ENCODE assay signal across 1 cellular context in the genomic region with DNA sequence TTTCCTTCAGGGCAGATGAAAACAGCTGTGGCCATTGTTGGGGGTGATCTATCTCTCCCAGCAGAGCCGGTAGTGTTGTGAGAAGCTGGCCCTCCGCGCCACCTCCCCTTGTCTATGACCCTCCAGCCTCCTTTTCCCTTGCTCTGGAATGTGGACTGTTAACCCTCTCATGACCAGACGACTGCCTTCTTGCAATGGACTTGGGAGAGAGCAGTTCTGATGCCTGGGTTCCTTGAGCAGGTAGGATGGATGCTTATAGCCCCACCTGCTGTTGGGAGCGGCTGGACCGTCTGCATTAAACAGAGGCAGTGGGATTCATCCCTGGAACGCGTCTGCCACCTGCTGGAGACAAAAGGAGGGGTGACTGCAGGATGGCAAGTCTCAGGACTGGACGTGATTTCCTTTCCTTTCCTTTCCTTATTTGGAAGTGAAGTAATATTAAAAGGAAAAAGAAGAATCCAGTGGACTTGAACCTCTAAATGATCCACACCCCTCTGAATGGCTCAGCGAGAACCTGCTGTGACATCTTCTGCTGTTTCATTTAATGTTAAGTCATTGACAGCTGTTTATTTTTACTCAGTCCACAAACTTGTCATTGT.
TF ChIP-seq lines count a peak whose summit lies in the region.

No MANE protein-coding gene starts in this region.

TF ChIP-seq in HepG2, 621 proteins besides CTCF, POLR2A, EP300 and RAD21 (continued from another document and continues in another):
- TF ChIP-seq, protein P1, sequence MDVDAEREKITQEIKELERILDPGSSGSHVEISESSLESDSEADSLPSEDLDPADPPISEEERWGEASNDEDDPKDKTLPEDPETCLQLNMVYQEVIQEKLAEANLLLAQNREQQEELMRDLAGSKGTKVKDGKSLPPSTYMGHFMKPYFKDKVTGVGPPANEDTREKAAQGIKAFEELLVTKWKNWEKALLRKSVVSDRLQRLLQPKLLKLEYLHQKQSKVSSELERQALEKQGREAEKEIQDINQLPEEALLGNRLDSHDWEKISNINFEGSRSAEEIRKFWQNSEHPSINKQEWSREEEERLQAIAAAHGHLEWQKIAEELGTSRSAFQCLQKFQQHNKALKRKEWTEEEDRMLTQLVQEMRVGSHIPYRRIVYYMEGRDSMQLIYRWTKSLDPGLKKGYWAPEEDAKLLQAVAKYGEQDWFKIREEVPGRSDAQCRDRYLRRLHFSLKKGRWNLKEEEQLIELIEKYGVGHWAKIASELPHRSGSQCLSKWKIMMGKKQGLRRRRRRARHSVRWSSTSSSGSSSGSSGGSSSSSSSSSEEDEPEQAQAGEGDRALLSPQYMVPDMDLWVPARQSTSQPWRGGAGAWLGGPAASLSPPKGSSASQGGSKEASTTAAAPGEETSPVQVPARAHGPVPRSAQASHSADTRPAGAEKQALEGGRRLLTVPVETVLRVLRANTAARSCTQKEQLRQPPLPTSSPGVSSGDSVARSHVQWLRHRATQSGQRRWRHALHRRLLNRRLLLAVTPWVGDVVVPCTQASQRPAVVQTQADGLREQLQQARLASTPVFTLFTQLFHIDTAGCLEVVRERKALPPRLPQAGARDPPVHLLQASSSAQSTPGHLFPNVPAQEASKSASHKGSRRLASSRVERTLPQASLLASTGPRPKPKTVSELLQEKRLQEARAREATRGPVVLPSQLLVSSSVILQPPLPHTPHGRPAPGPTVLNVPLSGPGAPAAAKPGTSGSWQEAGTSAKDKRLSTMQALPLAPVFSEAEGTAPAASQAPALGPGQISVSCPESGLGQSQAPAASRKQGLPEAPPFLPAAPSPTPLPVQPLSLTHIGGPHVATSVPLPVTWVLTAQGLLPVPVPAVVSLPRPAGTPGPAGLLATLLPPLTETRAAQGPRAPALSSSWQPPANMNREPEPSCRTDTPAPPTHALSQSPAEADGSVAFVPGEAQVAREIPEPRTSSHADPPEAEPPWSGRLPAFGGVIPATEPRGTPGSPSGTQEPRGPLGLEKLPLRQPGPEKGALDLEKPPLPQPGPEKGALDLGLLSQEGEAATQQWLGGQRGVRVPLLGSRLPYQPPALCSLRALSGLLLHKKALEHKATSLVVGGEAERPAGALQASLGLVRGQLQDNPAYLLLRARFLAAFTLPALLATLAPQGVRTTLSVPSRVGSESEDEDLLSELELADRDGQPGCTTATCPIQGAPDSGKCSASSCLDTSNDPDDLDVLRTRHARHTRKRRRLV (CRISPR knock-in tag; IDR thresholded peaks at IDR 0.05), result no peak
- TF ChIP-seq SRSF4 (IDR thresholded peaks at IDR 0.05; ENCODE audit: low read depth, low read length, poor library complexity, severe bottlenecking), result no peak
- TF ChIP-seq, protein P2, sequence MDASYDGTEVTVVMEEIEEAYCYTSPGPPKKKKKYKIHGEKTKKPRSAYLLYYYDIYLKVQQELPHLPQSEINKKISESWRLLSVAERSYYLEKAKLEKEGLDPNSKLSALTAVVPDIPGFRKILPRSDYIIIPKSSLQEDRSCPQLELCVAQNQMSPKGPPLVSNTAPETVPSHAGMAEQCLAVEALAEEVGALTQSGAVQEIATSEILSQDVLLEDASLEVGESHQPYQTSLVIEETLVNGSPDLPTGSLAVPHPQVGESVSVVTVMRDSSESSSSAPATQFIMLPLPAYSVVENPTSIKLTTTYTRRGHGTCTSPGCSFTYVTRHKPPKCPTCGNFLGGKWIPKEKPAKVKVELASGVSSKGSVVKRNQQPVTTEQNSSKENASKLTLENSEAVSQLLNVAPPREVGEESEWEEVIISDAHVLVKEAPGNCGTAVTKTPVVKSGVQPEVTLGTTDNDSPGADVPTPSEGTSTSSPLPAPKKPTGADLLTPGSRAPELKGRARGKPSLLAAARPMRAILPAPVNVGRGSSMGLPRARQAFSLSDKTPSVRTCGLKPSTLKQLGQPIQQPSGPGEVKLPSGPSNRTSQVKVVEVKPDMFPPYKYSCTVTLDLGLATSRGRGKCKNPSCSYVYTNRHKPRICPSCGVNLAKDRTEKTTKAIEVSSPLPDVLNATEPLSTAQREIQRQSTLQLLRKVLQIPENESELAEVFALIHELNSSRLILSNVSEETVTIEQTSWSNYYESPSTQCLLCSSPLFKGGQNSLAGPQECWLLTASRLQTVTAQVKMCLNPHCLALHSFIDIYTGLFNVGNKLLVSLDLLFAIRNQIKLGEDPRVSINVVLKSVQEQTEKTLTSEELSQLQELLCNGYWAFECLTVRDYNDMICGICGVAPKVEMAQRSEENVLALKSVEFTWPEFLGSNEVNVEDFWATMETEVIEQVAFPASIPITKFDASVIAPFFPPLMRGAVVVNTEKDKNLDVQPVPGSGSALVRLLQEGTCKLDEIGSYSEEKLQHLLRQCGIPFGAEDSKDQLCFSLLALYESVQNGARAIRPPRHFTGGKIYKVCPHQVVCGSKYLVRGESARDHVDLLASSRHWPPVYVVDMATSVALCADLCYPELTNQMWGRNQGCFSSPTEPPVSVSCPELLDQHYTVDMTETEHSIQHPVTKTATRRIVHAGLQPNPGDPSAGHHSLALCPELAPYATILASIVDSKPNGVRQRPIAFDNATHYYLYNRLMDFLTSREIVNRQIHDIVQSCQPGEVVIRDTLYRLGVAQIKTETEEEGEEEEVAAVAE (CRISPR knock-in tag; IDR thresholded peaks at IDR 0.05; ENCODE audit: borderline replicate concordance), result peak; percentile 87
- no peak for TF ChIP-seq ZNF136 (CRISPR knock-in tag; IDR thresholded peaks at IDR 0.05; ENCODE audit: low read depth)
- no peak for TF ChIP-seq FOXA1 (IDR thresholded peaks at IDR 0.05)
- no peak for TF ChIP-seq FOXA1 (CRISPR knock-in tag; IDR thresholded peaks at IDR 0.05)
- TF ChIP-seq, protein P3, sequence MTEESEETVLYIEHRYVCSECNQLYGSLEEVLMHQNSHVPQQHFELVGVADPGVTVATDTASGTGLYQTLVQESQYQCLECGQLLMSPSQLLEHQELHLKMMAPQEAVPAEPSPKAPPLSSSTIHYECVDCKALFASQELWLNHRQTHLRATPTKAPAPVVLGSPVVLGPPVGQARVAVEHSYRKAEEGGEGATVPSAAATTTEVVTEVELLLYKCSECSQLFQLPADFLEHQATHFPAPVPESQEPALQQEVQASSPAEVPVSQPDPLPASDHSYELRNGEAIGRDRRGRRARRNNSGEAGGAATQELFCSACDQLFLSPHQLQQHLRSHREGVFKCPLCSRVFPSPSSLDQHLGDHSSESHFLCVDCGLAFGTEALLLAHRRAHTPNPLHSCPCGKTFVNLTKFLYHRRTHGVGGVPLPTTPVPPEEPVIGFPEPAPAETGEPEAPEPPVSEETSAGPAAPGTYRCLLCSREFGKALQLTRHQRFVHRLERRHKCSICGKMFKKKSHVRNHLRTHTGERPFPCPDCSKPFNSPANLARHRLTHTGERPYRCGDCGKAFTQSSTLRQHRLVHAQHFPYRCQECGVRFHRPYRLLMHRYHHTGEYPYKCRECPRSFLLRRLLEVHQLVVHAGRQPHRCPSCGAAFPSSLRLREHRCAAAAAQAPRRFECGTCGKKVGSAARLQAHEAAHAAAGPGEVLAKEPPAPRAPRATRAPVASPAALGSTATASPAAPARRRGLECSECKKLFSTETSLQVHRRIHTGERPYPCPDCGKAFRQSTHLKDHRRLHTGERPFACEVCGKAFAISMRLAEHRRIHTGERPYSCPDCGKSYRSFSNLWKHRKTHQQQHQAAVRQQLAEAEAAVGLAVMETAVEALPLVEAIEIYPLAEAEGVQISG (CRISPR knock-in tag; IDR thresholded peaks at IDR 0.05), result peak; percentile 63; the same call in 1 of the 2 replicates
- TF ChIP-seq ZNF563 (CRISPR knock-in tag; IDR thresholded peaks at IDR 0.05), result no peak
- TF ChIP-seq RCOR2 (CRISPR knock-in tag; IDR thresholded peaks at IDR 0.05), result no peak; the same call in 1 of the 2 replicates
- TF ChIP-seq ELF1 (CRISPR knock-in tag; IDR thresholded peaks at IDR 0.05), result no peak
- peak; percentile 38; the same call in 1 of the 2 replicates for TF ChIP-seq ZSCAN21 (CRISPR knock-in tag; IDR thresholded peaks at IDR 0.05; ENCODE audit: borderline replicate concordance)
- peak; percentile 89 for TF ChIP-seq ZNF501 (CRISPR knock-in tag; IDR thresholded peaks at IDR 0.05)
- 0 out of 2 replicates have a peak, but pooled peaks have one; percentile 30 for TF ChIP-seq NRL (CRISPR knock-in tag; IDR thresholded peaks at IDR 0.05; ENCODE audit: borderline replicate concordance)
- TF ChIP-seq ZEB1 (IDR thresholded peaks at IDR 0.05; ENCODE audit: insufficient replicate concordance, low read depth), result no peak
- TF ChIP-seq SP140L (CRISPR knock-in tag; IDR thresholded peaks at IDR 0.05; ENCODE audit: borderline replicate concordance), result peak; percentile 67; the same call in 1 of the 2 replicates
- TF ChIP-seq ZNF251 (CRISPR knock-in tag; IDR thresholded peaks at IDR 0.05), result no peak
- TF ChIP-seq ZNF652 (CRISPR knock-in tag; IDR thresholded peaks at IDR 0.05; ENCODE audit: borderline replicate concordance, low read depth), result peak; percentile 82
- TF ChIP-seq MLLT10 (CRISPR knock-in tag; IDR thresholded peaks at IDR 0.05), result no peak
- TF ChIP-seq ZMAT3 (CRISPR knock-in tag; conservative IDR thresholded peaks at IDR 0.05), result no peak
- TF ChIP-seq, protein P4, sequence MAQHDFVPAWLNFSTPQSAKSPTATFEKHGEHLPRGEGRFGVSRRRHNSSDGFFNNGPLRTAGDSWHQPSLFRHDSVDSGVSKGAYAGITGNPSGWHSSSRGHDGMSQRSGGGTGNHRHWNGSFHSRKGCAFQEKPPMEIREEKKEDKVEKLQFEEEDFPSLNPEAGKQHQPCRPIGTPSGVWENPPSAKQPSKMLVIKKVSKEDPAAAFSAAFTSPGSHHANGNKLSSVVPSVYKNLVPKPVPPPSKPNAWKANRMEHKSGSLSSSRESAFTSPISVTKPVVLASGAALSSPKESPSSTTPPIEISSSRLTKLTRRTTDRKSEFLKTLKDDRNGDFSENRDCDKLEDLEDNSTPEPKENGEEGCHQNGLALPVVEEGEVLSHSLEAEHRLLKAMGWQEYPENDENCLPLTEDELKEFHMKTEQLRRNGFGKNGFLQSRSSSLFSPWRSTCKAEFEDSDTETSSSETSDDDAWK (CRISPR knock-in tag; IDR thresholded peaks at IDR 0.05), result no peak
- TF ChIP-seq RBM39 (IDR thresholded peaks at IDR 0.05; ENCODE audit: low read depth, low read length, poor library complexity, severe bottlenecking), result no peak
- TF ChIP-seq ZNF235 (CRISPR knock-in tag; IDR thresholded peaks at IDR 0.05; ENCODE audit: borderline replicate concordance), result no peak
- TF ChIP-seq ETV5 (CRISPR knock-in tag; IDR thresholded peaks at IDR 0.05; ENCODE audit: borderline replicate concordance), result peak; percentile 54
- no peak for TF ChIP-seq CREB1 (IDR thresholded peaks at IDR 0.05)
- TF ChIP-seq CREB1 (CRISPR knock-in tag; IDR thresholded peaks at IDR 0.05), result no peak; the same call in 1 of the 2 replicates
- TF ChIP-seq, protein P5, sequence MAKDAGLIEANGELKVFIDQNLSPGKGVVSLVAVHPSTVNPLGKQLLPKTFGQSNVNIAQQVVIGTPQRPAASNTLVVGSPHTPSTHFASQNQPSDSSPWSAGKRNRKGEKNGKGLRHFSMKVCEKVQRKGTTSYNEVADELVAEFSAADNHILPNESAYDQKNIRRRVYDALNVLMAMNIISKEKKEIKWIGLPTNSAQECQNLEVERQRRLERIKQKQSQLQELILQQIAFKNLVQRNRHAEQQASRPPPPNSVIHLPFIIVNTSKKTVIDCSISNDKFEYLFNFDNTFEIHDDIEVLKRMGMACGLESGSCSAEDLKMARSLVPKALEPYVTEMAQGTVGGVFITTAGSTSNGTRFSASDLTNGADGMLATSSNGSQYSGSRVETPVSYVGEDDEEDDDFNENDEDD (CRISPR knock-in tag; IDR thresholded peaks at IDR 0.05; ENCODE audit: borderline replicate concordance), result no peak
- TF ChIP-seq, protein P6, sequence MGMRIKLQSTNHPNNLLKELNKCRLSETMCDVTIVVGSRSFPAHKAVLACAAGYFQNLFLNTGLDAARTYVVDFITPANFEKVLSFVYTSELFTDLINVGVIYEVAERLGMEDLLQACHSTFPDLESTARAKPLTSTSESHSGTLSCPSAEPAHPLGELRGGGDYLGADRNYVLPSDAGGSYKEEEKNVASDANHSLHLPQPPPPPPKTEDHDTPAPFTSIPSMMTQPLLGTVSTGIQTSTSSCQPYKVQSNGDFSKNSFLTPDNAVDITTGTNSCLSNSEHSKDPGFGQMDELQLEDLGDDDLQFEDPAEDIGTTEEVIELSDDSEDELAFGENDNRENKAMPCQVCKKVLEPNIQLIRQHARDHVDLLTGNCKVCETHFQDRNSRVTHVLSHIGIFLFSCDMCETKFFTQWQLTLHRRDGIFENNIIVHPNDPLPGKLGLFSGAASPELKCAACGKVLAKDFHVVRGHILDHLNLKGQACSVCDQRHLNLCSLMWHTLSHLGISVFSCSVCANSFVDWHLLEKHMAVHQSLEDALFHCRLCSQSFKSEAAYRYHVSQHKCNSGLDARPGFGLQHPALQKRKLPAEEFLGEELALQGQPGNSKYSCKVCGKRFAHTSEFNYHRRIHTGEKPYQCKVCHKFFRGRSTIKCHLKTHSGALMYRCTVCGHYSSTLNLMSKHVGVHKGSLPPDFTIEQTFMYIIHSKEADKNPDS (CRISPR knock-in tag; IDR thresholded peaks at IDR 0.05), result no peak; the same call in 1 of the 2 replicates
- TF ChIP-seq ATM (IDR thresholded peaks at IDR 0.05; ENCODE audit: borderline replicate concordance), result no peak
- TF ChIP-seq, protein P7, sequence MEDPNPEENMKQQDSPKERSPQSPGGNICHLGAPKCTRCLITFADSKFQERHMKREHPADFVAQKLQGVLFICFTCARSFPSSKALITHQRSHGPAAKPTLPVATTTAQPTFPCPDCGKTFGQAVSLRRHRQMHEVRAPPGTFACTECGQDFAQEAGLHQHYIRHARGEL (CRISPR knock-in tag; IDR thresholded peaks at IDR 0.05), result no peak
- no peak for TF ChIP-seq DR1 (CRISPR knock-in tag; IDR thresholded peaks at IDR 0.05)
- TF ChIP-seq ZNF660 (CRISPR knock-in tag; IDR thresholded peaks at IDR 0.05; ENCODE audit: borderline replicate concordance, low read depth), result no peak
- TF ChIP-seq ZNF724P (CRISPR knock-in tag; IDR thresholded peaks at IDR 0.05; ENCODE audit: borderline replicate concordance), result peak; percentile 78; the same call in 1 of the 2 replicates
- TF ChIP-seq TCF12 (IDR thresholded peaks at IDR 0.05), result no peak
- no peak for TF ChIP-seq TCF12 (CRISPR knock-in tag; IDR thresholded peaks at IDR 0.05)
- TF ChIP-seq POLR2AphosphoS5 (IDR thresholded peaks at IDR 0.05; ENCODE audit: low read depth, low read length), result no peak
- TF ChIP-seq, protein P8, sequence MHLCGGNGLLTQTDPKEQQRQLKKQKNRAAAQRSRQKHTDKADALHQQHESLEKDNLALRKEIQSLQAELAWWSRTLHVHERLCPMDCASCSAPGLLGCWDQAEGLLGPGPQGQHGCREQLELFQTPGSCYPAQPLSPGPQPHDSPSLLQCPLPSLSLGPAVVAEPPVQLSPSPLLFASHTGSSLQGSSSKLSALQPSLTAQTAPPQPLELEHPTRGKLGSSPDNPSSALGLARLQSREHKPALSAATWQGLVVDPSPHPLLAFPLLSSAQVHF (CRISPR knock-in tag; IDR thresholded peaks at IDR 0.05), result no peak
- TF ChIP-seq ZNF709 (CRISPR knock-in tag; IDR thresholded peaks at IDR 0.05), result no peak
- TF ChIP-seq SMC3 (IDR thresholded peaks at IDR 0.05; ENCODE audit: low read length), result peak; percentile 100
- TF ChIP-seq, protein P9, sequence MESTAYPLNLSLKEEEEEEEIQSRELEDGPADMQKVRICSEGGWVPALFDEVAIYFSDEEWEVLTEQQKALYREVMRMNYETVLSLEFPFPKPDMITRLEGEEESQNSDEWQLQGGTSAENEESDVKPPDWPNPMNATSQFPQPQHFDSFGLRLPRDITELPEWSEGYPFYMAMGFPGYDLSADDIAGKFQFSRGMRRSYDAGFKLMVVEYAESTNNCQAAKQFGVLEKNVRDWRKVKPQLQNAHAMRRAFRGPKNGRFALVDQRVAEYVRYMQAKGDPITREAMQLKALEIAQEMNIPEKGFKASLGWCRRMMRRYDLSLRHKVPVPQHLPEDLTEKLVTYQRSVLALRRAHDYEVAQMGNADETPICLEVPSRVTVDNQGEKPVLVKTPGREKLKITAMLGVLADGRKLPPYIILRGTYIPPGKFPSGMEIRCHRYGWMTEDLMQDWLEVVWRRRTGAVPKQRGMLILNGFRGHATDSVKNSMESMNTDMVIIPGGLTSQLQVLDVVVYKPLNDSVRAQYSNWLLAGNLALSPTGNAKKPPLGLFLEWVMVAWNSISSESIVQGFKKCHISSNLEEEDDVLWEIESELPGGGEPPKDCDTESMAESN (CRISPR knock-in tag; conservative IDR thresholded peaks at IDR 0.05), result 0 out of 2 replicates have a peak, but pooled peaks have one; percentile 60
- no peak for TF ChIP-seq TP53 (CRISPR knock-in tag; conservative IDR thresholded peaks at IDR 0.05)
